In genomic region chr3:55587476-55587875, GRCh38 we compare ENCODE assay signal across 22 cellular contexts.
"Had no signal": no experiment of that assay in that cellular context is flagged by ENCODE, and none has a peak within 500 bp of the region (broad histone marks: within the 10 kb centered on the region; RNA-seq: fewer than 3 reads in every experiment).

No MANE protein-coding gene starts in this region.

- ATAC-seq: activated CD8-positive, alpha-beta T cell treated with anti-CD3 and anti-CD28 coated beads, Interleukin-2, amount 10 ng/mL, durations not matched to agents 7 days and 5 days; heart left ventricle; right cardiac atrium; stimulated activated naive CD8-positive, alpha-beta T cell treated with anti-CD3 and anti-CD28 coated beads, Interleukin-15, Interleukin-2, amounts not matched to agents 100 U/mL and 50 U/mL, for 24 hours; T-helper 17 cell had no signal

- DNase-seq: activated CD4-positive, alpha-beta T cell treated with anti-CD3 and anti-CD28 coated beads, Interleukin-2, amount 10 ng/mL, durations not matched to agents 24 days and 14 days; activated CD4-positive, CD25-positive, alpha-beta regulatory T cell; activated CD8-positive, alpha-beta memory T cell treated with anti-CD3 and anti-CD28 coated beads, Interleukin-2, amount 50 U/mL, for 4 hours; activated CD8-positive, alpha-beta T cell treated with anti-CD3 and anti-CD28 coated beads, Interleukin-2, amount 10 ng/mL, durations not matched to agents 7 days and 5 days; activated effector memory CD4-positive, alpha-beta T cell treated with anti-CD3 and anti-CD28 coated beads, Interleukin-2, amount 50 U/mL, for 16 hours; activated T-cell treated with anti-CD3 and anti-CD28 coated beads, Interleukin-2, amount 50 U/mL, for 48 hours; amniotic stem cell; caudate nucleus; colonic mucosa; effector CD4-positive, alpha-beta T cell; heart left ventricle; immature natural killer cell; midbrain; right cardiac atrium; stimulated activated naive CD8-positive, alpha-beta T cell treated with anti-CD3 and anti-CD28 coated beads, Interleukin-15, Interleukin-2, amounts not matched to agents 100 U/mL and 50 U/mL, for 24 hours; T-helper 17 cell; trophoblast cell had no signal

- FAIRE-seq: endothelial cell of umbilical vein, frontal cortex, TTC549 had no signal

- H3K9me3 ChIP-seq: colonic mucosa, heart left ventricle had no signal

- H3K36me3 ChIP-seq: colonic mucosa, heart left ventricle had no signal

- H3K4me3 ChIP-seq: colonic mucosa, heart left ventricle, lung, smooth muscle cell had no signal

- H3K27ac ChIP-seq: colonic mucosa, heart left ventricle had no signal

- H3K4me1 ChIP-seq: colonic mucosa, heart left ventricle had no signal

- H3K27me3 ChIP-seq: colonic mucosa, heart left ventricle had no signal
